23 cellular contexts compared by ENCODE assay signal in the genomic region with DNA sequence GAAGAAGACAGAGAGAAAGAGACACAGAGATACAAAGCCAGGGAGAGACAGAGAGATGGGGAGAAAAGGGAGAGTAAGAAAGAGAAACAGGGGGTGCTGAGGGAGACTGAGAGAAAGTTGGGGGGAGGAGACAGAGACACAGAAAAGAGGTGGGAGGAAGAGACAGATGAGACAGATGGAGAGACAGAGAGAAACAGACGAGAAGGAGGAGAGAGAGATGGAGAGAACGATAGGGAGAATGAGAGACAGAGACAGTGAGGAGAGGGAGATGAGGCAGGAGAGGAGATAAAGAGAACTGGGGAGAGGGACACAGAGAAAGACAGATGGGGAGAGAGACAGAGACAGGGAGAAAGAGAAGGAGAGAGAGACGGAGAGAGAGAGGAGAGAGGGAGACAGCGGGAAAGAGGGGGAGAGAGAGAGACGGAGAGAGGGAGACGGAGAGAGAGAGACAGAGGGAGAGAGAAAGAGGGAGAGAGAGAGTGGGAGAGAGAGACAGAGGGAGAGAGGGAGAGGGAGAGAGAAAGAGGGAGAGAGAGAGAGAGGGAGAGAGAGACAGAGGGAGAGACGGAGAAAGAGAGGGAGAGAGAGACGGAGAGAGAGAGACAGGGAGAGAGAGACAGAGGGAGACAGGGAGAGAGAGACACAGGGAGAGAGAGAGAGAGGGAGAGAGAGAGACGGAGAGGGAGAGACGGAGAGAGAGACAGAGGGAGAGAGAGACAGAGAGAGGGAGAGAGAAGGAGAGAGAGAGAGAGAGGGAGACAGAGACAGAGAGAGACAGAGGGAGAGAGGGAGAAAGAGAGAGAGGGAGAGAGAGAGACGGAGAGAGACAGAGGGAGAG. TPM values are rescaled to one million over a fixed set of nuclear protein-coding genes. Genes with fewer than 3 reads are reported as not detected.
DNase-seq lines count a peak whose midpoint lies in the region; ATAC-seq, FAIRE-seq and TF ChIP-seq lines count a peak whose summit lies in the region.
"Had no signal": no experiment of that assay in that cellular context is flagged by ENCODE, and none has a peak within 500 bp of the region (broad histone marks: within the 10 kb centered on the region; RNA-seq: fewer than 3 reads in every experiment).

No MANE protein-coding gene starts in this region.

- ATAC-seq in A549 (no peak), right cardiac atrium (no peak), GM19395 (IDR thresholded peaks at IDR 0.05; ENCODE audit: unreplicated experiment) (no peak)
- ATAC-seq: GM12878 had no signal

- H3K27ac ChIP-seq in A549 (no peak overlapping the region), SJCRH30 (peak overlapping the region; percentile 42), right cardiac atrium (ENCODE audit: low read length) (peak overlapping the region; percentile 96)
- H3K27ac ChIP-seq: BLaER1 treated with 17β-estradiol and CSF1 and Interleukin-3, amounts not matched to agents 10 nM and 100 nM; GM23248; SJSA1 had no signal

- intact Hi-C loops in right cardiac atrium (cut with DNase I), result no loop called here

- TF ChIP-seq EP300 in A549 (IDR thresholded peaks at IDR 0.05), result no peak

- TF ChIP-seq POLR2A in A549 (IDR thresholded peaks at IDR 0.05; ENCODE audit: low read length), result no peak

- CTCF ChIA-PET in A549 (lab: Yijun Ruan, JAX), result no interaction called here

- no peak for DNase-seq in A549 (ENCODE audit: low read depth in 1 of 2, low spot score in 1 of 2)
- peak in 1 of 2 experiments; percentile 47 for DNase-seq in SJCRH30
- no peak for DNase-seq in right cardiac atrium
- no peak for DNase-seq in skeletal muscle cell (ENCODE audit: low read depth)
- no peak for DNase-seq in AG20443 (ENCODE audit: low spot score)
- DNase-seq in SW480 (ENCODE audit: low spot score), result no peak
- DNase-seq: Caco-2; CD4-positive, alpha-beta memory T cell; DMS 273 treated with DMSO at 0.1 percent for 48 hours; DMS79 treated with DMSO at 0.1 percent for 48 hours; GM23248; KG1; NCI-H1092; NCI-H1436 treated with DMSO at 0.1 percent for 48 hours; NCI-H1930; NCI-H226; NCI-H510A treated with DMSO at 0.1 percent for 48 hours; NCI-H748 treated with DMSO at 0.1 percent for 48 hours had no signal

- H3K27me3 ChIP-seq in SJCRH30, result no peaks in the 10 kb centered on the region
- H3K27me3 ChIP-seq in right cardiac atrium (ENCODE audit: control insufficient read depth, insufficient read depth), result no peaks in the 10 kb centered on the region
- H3K27me3 ChIP-seq: SJSA1 had no signal

- H3K4me3 ChIP-seq in A549 (no peak overlapping the region), SJCRH30 (peak overlapping the region; percentile 69), right cardiac atrium (ENCODE audit: low read length) (no peak overlapping the region), skeletal muscle cell (ENCODE audit: low read depth, low read length) (peak overlapping the region; percentile 36)
- H3K4me3 ChIP-seq: BLaER1 treated with 17β-estradiol and CSF1 and Interleukin-3, amounts not matched to agents 10 nM and 100 nM; GM12878; GM23248; HAP-1; SJSA1 had no signal

- no peak for FAIRE-seq in A549 (lab: Jason Lieb, UNC)
- FAIRE-seq: GM12878 had no signal

- H3K9me3 ChIP-seq in A549 (no peaks in the 10 kb centered on the region), SJCRH30 (replicated peaks) (no peaks in the 10 kb centered on the region), right cardiac atrium (ENCODE audit: control insufficient read depth, low read length) (no peaks in the 10 kb centered on the region)
- H3K9me3 ChIP-seq: BLaER1 treated with 17β-estradiol and CSF1 and Interleukin-3, amounts not matched to agents 10 nM and 100 nM; Caco-2; HAP-1; SJSA1 had no signal

- 84% methylated on average over 11 of the region's 11 CpGs for WGBS in A549 (ENCODE audit: missing lambda C conversion rate)
- WGBS in right cardiac atrium, result 56% methylated on average over 11 of the region's 11 CpGs

- no peaks in the 10 kb centered on the region for H3K36me3 ChIP-seq in SJCRH30
- H3K36me3 ChIP-seq: BLaER1 treated with 17β-estradiol and CSF1 and Interleukin-3, amounts not matched to agents 10 nM and 100 nM; HAP-1; SJSA1 had no signal

- no peak overlapping the region for H3K4me2 ChIP-seq in A549

- POLR2A ChIA-PET in A549 (lab: Yijun Ruan, JAX), result no interaction called here

- TF ChIP-seq CTCF in A549 (IDR thresholded peaks at IDR 0.05), result no peak

- peaks cover 19% of the 10 kb centered on the region for H3K4me1 ChIP-seq in A549
- H3K4me1 ChIP-seq in SJCRH30, result peaks cover 26% of the 10 kb centered on the region
- no peaks in the 10 kb centered on the region for H3K4me1 ChIP-seq in right cardiac atrium (ENCODE audit: control insufficient read depth, insufficient read depth, low read length)
- H3K4me1 ChIP-seq: HAP-1, SJSA1 had no signal

- TF ChIP-seq RAD21 in A549 (conservative IDR thresholded peaks at IDR 0.05 in 1 of 2, IDR thresholded peaks at IDR 0.05 in 1 of 2), result no peak

TF ChIP-seq in A549, 52 proteins besides CTCF, POLR2A, EP300 and RAD21:
- TF ChIP-seq HOXA7 (CRISPR knock-in tag; IDR thresholded peaks at IDR 0.05), result no peak
- peak; percentile 3 for TF ChIP-seq ZFP36 (IDR thresholded peaks at IDR 0.05; ENCODE audit: borderline replicate concordance, partially characterized antibody)

RNA-seq across cellular contexts. Expression of a gene that starts 12.6 kb away (rescaled TPM):
- polyA plus RNA-seq in A549 (2011; rRNA removed), result 19.3 and 24.2 TPM in 2 replicates
- polyA plus RNA-seq in A549 (2012; cell fraction: cytosol; rRNA removed), result 113 and 164 TPM in 2 replicates
- polyA plus RNA-seq in A549 (2012; cell fraction: nucleus; rRNA removed), result 81.5 and 129 TPM in 2 replicates
- polyA plus RNA-seq in A549 (2017; fragmentation: RNase III; extraction: RNeasy Plus Mini Kit Qiagen cat#74134 plus additional on column Dnase treatment), result 55.5 to 62.4 TPM (median 61.7 TPM) in 3 replicates
- polyA minus RNA-seq in A549 (2011; rRNA and poly(A)+ RNA removed), result 4.8 and 5.6 TPM in 2 replicates
- total RNA-seq in SJCRH30 (2014; rRNA removed; shearing (Covaris generic)), result 17.7 and 23.8 TPM in 2 replicates
- total RNA-seq in right cardiac atrium, result 10 to 100 TPM; 24.2 to 40.5 (median 39.5) TPM
- 55.2 TPM for polyA plus RNA-seq in right cardiac atrium

RNA-seq across cellular contexts. Expression of a gene that starts 15.3 kb away (rescaled TPM):
- not detected in 2 replicates for polyA plus RNA-seq in A549 (2011; rRNA removed)
- not detected in 2 replicates for polyA plus RNA-seq in A549 (2012; cell fraction: cytosol; rRNA removed)
- not detected in 2 replicates for polyA plus RNA-seq in A549 (2012; cell fraction: nucleus; rRNA removed)
- polyA plus RNA-seq in A549 (2017; fragmentation: RNase III; extraction: RNeasy Plus Mini Kit Qiagen cat#74134 plus additional on column Dnase treatment), result not detected in 3 replicates
- not detected in 2 replicates for polyA minus RNA-seq in A549 (2011; rRNA and poly(A)+ RNA removed)
- total RNA-seq in SJCRH30 (2014; rRNA removed; shearing (Covaris generic)), result not detected in 2 replicates
- not detected for total RNA-seq in right cardiac atrium
- not detected for polyA plus RNA-seq in right cardiac atrium
- total RNA-seq: Caco-2; CD4-positive, alpha-beta memory T cell; GM12878; GM23248; SJSA1 had no signal
- polyA plus RNA-seq: CD4-positive, alpha-beta memory T cell; GM12878; GM23248 had no signal

RNA-seq across cellular contexts. Expression of a gene that starts 21.8 kb away (rescaled TPM):
- 0.57 and 1.1 TPM in 2 replicates for polyA plus RNA-seq in A549 (2011; rRNA removed)
- polyA plus RNA-seq in A549 (2012; cell fraction: cytosol; rRNA removed), result 1.2 and 1.5 TPM in 2 replicates
- 1.7 and 2.0 TPM in 2 replicates for polyA plus RNA-seq in A549 (2012; cell fraction: nucleus; rRNA removed)
- 1.5 to 2.5 TPM (median 1.7 TPM) in 3 replicates for polyA plus RNA-seq in A549 (2017; fragmentation: RNase III; extraction: RNeasy Plus Mini Kit Qiagen cat#74134 plus additional on column Dnase treatment)
- polyA minus RNA-seq in A549 (2011; rRNA and poly(A)+ RNA removed), result 0.91 and 1.4 TPM in 2 replicates
- 0.89 and 1.2 TPM in 2 replicates for total RNA-seq in SJCRH30 (2014; rRNA removed; shearing (Covaris generic))
- total RNA-seq in right cardiac atrium, result 1 to 10 TPM in 3 of 4 donors, under 1 TPM in 1; 0.86 to 2.3 (median 1.9) TPM
- 3.0 TPM for polyA plus RNA-seq in right cardiac atrium
- total RNA-seq: GM12878, GM23248, SJSA1 had no signal

RNA-seq across cellular contexts. Expression of a gene that starts 22.1 kb away (rescaled TPM):
- 52.8 and 54.0 TPM in 2 replicates for polyA plus RNA-seq in A549 (2011; rRNA removed)
- 105 and 143 TPM in 2 replicates for polyA plus RNA-seq in A549 (2012; cell fraction: cytosol; rRNA removed)
- 127 and 152 TPM in 2 replicates for polyA plus RNA-seq in A549 (2012; cell fraction: nucleus; rRNA removed)
- polyA plus RNA-seq in A549 (2017; fragmentation: RNase III; extraction: RNeasy Plus Mini Kit Qiagen cat#74134 plus additional on column Dnase treatment), result 140 to 147 TPM (median 147 TPM) in 3 replicates
- 13.3 and 17.9 TPM in 2 replicates for polyA minus RNA-seq in A549 (2011; rRNA and poly(A)+ RNA removed)
- total RNA-seq in SJCRH30 (2014; rRNA removed; shearing (Covaris generic)), result 52.7 and 56.3 TPM in 2 replicates
- 100 to 1,000 TPM in 3 of 4 donors, 10 to 100 TPM in 1; 98.5 to 118 (median 104) TPM for total RNA-seq in right cardiac atrium
- polyA plus RNA-seq in right cardiac atrium, result 134 TPM

Comparison
In these comparisons a context has a peak if more than half of its experiments do, and no peak if none do; other contexts are left out.
1. H3K27ac ChIP-seq: peak in SJCRH30 (single experiment) and right cardiac atrium (single experiment); none in A549 (0 of 2).
2. H3K4me3 ChIP-seq: peak in SJCRH30 (single experiment) and skeletal muscle cell (single experiment); none in A549 (single experiment) and right cardiac atrium (single experiment).